2 cellular contexts compared by ENCODE assay signal in genomic region chr12:116891019-116891418, GRCh38.
TF ChIP-seq lines count a peak whose summit lies in the region.

No MANE protein-coding gene starts in this region.

TF ChIP-seq in HepG2, 621 proteins besides CTCF, POLR2A, EP300 and RAD21:
- TF ChIP-seq PBX3 (CRISPR knock-in tag; IDR thresholded peaks at IDR 0.05; ENCODE audit: borderline replicate concordance): no peak
- TF ChIP-seq ZFP36L2 (CRISPR knock-in tag; IDR thresholded peaks at IDR 0.05): no peak
- no peak for TF ChIP-seq ZNF281 (CRISPR knock-in tag; IDR thresholded peaks at IDR 0.05; ENCODE audit: borderline replicate concordance)
- TF ChIP-seq HMG20B (CRISPR knock-in tag; conservative IDR thresholded peaks at IDR 0.05): no peak
- TF ChIP-seq HOXA3 (CRISPR knock-in tag; IDR thresholded peaks at IDR 0.05): no peak
- TF ChIP-seq ZBTB40 (IDR thresholded peaks at IDR 0.05): peak; percentile 85
- TF ChIP-seq ZBTB40 (CRISPR knock-in tag; IDR thresholded peaks at IDR 0.05): no peak

TF ChIP-seq in K562, 482 proteins besides CTCF, POLR2A, EP300 and RAD21:
- TF ChIP-seq NR4A1 (CRISPR knock-in tag; IDR thresholded peaks at IDR 0.05) (no peak), NR4A1 (tag; IDR thresholded peaks at IDR 0.05) (no peak), ZBTB40 (IDR thresholded peaks at IDR 0.05) (peak; percentile 64; the same call in 1 of the 2 replicates), ZBTB40 (CRISPR knock-in tag; IDR thresholded peaks at IDR 0.05) (no peak)
